14 cellular contexts compared by ENCODE assay signal in genomic region chr16:16083421-16084156, GRCh38.
DNase-seq lines count a peak whose midpoint lies in the region; ATAC-seq and TF ChIP-seq lines count a peak whose summit lies in the region.
"Had no signal": no experiment of that assay in that cellular context is flagged by ENCODE, and none has a peak within 500 bp of the region (broad histone marks: within the 10 kb centered on the region; RNA-seq: fewer than 3 reads in every experiment).

No MANE protein-coding gene starts in this region.

- H3K27me3 Mint-ChIP-seq in endothelial cell (ENCODE audit: unreplicated experiment) (peaks cover 2% of the 10 kb centered on the region), osteocyte (ENCODE audit: unreplicated experiment) (no peaks in the 10 kb centered on the region)
- no peaks in the 10 kb centered on the region for H3K27me3 Mint-ChIP-seq in stimulated activated naive CD8-positive, alpha-beta T cell treated with anti-CD3 and anti-CD28 coated beads, Interleukin-15, Interleukin-2, amounts not matched to agents 100 ng/mL and 50 ng/mL, for 24 hours
- H3K27me3 Mint-ChIP-seq: B cell had no signal

- DNase-seq in activated T-cell treated with anti-CD3 and anti-CD28 coated beads for 48 hours (ENCODE audit: low read depth) (peak; percentile 3), activated T-cell treated with anti-CD3 and anti-CD28 coated beads for 4 hours (no peak), SJCRH30 (peak; percentile 20 to 24), endothelial cell (ENCODE audit: low spot score) (no peak), osteocyte (ENCODE audit: extremely low spot score, unreplicated experiment) (no peak)
- DNase-seq: midbrain, MM.1S, spleen, upper lobe of left lung had no signal

- no peak overlapping the region for H3K27ac ChIP-seq in SJCRH30
- H3K27ac ChIP-seq: SJSA1, spleen, upper lobe of left lung had no signal

- H3K4me3 Mint-ChIP-seq in endothelial cell (ENCODE audit: unreplicated experiment), result peak overlapping the region; percentile 57
- no peak overlapping the region for H3K4me3 Mint-ChIP-seq in stimulated activated naive CD8-positive, alpha-beta T cell treated with anti-CD3 and anti-CD28 coated beads, Interleukin-15, Interleukin-2, amounts not matched to agents 100 ng/mL and 50 ng/mL, for 24 hours
- no peak overlapping the region for H3K4me3 Mint-ChIP-seq in osteocyte (ENCODE audit: unreplicated experiment)
- H3K4me3 Mint-ChIP-seq: B cell had no signal

- no peaks in the 10 kb centered on the region for H3K4me1 ChIP-seq in SJCRH30

- no peak overlapping the region for H3K4me3 ChIP-seq in SJCRH30
- H3K4me3 ChIP-seq: SJSA1, spleen, upper lobe of left lung had no signal

- peaks cover 13% of the 10 kb centered on the region for H3K36me3 ChIP-seq in SJCRH30

- no peaks in the 10 kb centered on the region for H3K9me3 ChIP-seq in SJCRH30 (replicated peaks)

- H3K36me3 Mint-ChIP-seq in endothelial cell (ENCODE audit: low read depth, unreplicated experiment) (peaks cover 19% of the 10 kb centered on the region), osteocyte (ENCODE audit: unreplicated experiment) (peaks cover 70% of the 10 kb centered on the region)
- peaks cover 86% of the 10 kb centered on the region for H3K36me3 Mint-ChIP-seq in stimulated activated naive CD8-positive, alpha-beta T cell treated with anti-CD3 and anti-CD28 coated beads, Interleukin-15, Interleukin-2, amounts not matched to agents 100 ng/mL and 50 ng/mL, for 24 hours (ENCODE audit: low read depth)

- TF ChIP-seq CTCF in endothelial cell (IDR thresholded peaks at IDR 0.05; ENCODE audit: unreplicated experiment) (no peak), osteocyte (IDR thresholded peaks at IDR 0.05) (no peak)

- H3K27me3 ChIP-seq in SJCRH30, result no peaks in the 10 kb centered on the region
- H3K27me3 ChIP-seq: SJSA1, spleen, upper lobe of left lung had no signal

- H3K4me1 Mint-ChIP-seq in endothelial cell (ENCODE audit: unreplicated experiment), result no peaks in the 10 kb centered on the region
- no peaks in the 10 kb centered on the region for H3K4me1 Mint-ChIP-seq in stimulated activated naive CD8-positive, alpha-beta T cell treated with anti-CD3 and anti-CD28 coated beads, Interleukin-15, Interleukin-2, amounts not matched to agents 100 ng/mL and 50 ng/mL, for 24 hours (ENCODE audit: low read depth)
- no peaks in the 10 kb centered on the region for H3K4me1 Mint-ChIP-seq in osteocyte (ENCODE audit: unreplicated experiment)
- H3K4me1 Mint-ChIP-seq: B cell had no signal

- H3K9me3 Mint-ChIP-seq in endothelial cell (ENCODE audit: unreplicated experiment) (no peaks in the 10 kb centered on the region), osteocyte (ENCODE audit: unreplicated experiment) (no peaks in the 10 kb centered on the region)
- peaks cover 6% of the 10 kb centered on the region for H3K9me3 Mint-ChIP-seq in stimulated activated naive CD8-positive, alpha-beta T cell treated with anti-CD3 and anti-CD28 coated beads, Interleukin-15, Interleukin-2, amounts not matched to agents 100 ng/mL and 50 ng/mL, for 24 hours

- no peak overlapping the region for H3K27ac Mint-ChIP-seq in endothelial cell (ENCODE audit: unreplicated experiment)
- H3K27ac Mint-ChIP-seq in stimulated activated naive CD8-positive, alpha-beta T cell treated with anti-CD3 and anti-CD28 coated beads, Interleukin-15, Interleukin-2, amounts not matched to agents 100 ng/mL and 50 ng/mL, for 24 hours, result peak overlapping the region; percentile 55
- H3K27ac Mint-ChIP-seq in osteocyte (ENCODE audit: unreplicated experiment), result no peak overlapping the region
- H3K27ac Mint-ChIP-seq: B cell had no signal

- ATAC-seq in GM21367 (IDR thresholded peaks at IDR 0.05; ENCODE audit: unreplicated experiment) (no peak), HG03039 (IDR thresholded peaks at IDR 0.05; ENCODE audit: unreplicated experiment) (no peak)

Comparison
In these comparisons a context has a peak if more than half of its experiments do, and no peak if none do; other contexts are left out.
1. DNase-seq: peak in activated T-cell treated with anti-CD3 and anti-CD28 coated beads for 48 hours (single experiment) and SJCRH30 (2 of 2); none in activated T-cell treated with anti-CD3 and anti-CD28 coated beads for 4 hours (single experiment), endothelial cell (single experiment) and osteocyte (single experiment).